ENCODE assay signal across 1 cellular context in the genomic region with DNA sequence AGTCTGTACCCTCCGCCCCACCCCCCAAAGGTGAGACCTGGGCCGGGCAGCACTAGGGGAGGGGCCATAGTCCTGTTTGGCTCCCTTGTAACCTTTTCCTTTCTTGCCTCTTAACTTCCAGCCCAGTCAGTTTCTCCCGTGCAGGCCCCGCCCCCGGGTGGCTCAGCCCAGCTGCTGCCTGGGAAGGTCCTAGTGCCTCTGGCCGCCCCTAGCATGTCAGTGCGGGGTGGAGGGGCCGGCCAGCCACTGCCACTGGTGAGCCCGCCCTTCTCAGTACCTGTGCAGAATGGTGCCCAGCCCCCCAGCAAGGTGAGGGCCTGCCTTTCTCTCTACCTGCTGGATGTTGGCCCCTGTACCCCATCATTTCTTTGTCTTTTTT.
TF ChIP-seq lines count a peak whose summit lies in the region.

No MANE protein-coding gene starts in this region.

TF ChIP-seq in K562, 482 proteins besides CTCF, POLR2A, EP300 and RAD21:
- no peak for TF ChIP-seq ZNF717 (CRISPR knock-in tag; IDR thresholded peaks at IDR 0.05)
- TF ChIP-seq NFRKB (IDR thresholded peaks at IDR 0.05; ENCODE audit: low read depth), result no peak
- TF ChIP-seq ZSCAN32 (CRISPR knock-in tag; IDR thresholded peaks at IDR 0.05), result no peak
- TF ChIP-seq FOXA3 (CRISPR knock-in tag; conservative IDR thresholded peaks at IDR 0.05 in 1 of 2, IDR thresholded peaks at IDR 0.05 in 1 of 2), result no peak
- TF ChIP-seq, protein P1, sequence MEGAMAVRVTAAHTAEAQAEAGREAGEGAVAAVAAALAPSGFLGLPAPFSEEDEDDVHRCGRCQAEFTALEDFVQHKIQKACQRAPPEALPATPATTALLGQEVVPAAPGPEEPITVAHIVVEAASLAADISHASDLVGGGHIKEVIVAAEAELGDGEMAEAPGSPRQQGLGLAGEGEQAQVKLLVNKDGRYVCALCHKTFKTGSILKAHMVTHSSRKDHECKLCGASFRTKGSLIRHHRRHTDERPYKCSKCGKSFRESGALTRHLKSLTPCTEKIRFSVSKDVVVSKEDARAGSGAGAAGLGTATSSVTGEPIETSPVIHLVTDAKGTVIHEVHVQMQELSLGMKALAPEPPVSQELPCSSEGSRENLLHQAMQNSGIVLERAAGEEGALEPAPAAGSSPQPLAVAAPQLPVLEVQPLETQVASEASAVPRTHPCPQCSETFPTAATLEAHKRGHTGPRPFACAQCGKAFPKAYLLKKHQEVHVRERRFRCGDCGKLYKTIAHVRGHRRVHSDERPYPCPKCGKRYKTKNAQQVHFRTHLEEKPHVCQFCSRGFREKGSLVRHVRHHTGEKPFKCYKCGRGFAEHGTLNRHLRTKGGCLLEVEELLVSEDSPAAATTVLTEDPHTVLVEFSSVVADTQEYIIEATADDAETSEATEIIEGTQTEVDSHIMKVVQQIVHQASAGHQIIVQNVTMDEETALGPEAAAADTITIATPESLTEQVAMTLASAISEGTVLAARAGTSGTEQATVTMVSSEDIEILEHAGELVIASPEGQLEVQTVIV (CRISPR knock-in tag; IDR thresholded peaks at IDR 0.05; ENCODE audit: borderline replicate concordance), result no peak
- no peak for TF ChIP-seq POLR2B (IDR thresholded peaks at IDR 0.05; ENCODE audit: low read depth, partially characterized antibody)
- TF ChIP-seq, protein P2, sequence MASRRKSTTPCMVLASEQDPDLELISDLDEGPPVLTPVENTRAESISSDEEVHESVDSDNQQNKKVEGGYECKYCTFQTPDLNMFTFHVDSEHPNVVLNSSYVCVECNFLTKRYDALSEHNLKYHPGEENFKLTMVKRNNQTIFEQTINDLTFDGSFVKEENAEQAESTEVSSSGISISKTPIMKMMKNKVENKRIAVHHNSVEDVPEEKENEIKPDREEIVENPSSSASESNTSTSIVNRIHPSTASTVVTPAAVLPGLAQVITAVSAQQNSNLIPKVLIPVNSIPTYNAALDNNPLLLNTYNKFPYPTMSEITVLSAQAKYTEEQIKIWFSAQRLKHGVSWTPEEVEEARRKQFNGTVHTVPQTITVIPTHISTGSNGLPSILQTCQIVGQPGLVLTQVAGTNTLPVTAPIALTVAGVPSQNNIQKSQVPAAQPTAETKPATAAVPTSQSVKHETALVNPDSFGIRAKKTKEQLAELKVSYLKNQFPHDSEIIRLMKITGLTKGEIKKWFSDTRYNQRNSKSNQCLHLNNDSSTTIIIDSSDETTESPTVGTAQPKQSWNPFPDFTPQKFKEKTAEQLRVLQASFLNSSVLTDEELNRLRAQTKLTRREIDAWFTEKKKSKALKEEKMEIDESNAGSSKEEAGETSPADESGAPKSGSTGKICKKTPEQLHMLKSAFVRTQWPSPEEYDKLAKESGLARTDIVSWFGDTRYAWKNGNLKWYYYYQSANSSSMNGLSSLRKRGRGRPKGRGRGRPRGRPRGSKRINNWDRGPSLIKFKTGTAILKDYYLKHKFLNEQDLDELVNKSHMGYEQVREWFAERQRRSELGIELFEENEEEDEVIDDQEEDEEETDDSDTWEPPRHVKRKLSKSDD (conservative IDR thresholded peaks at IDR 0.05; ENCODE audit: low read length), result no peak
- no peak for TF ChIP-seq PHB (CRISPR knock-in tag; IDR thresholded peaks at IDR 0.05)
- no peak for TF ChIP-seq TCFL5 (CRISPR knock-in tag; conservative IDR thresholded peaks at IDR 0.05)
